25 cellular contexts compared by ENCODE assay signal in genomic region chr7:142871260-142872105, GRCh38. TPM values are rescaled to one million over a fixed set of nuclear protein-coding genes. Genes with fewer than 3 reads are reported as not detected.
A peak's percentile ranks its signal among the peaks of the same experiment; 100 is the strongest.
DNase-seq lines count a peak whose midpoint lies in the region; ATAC-seq and TF ChIP-seq lines count a peak whose summit lies in the region.
"Had no signal": no experiment of that assay in that cellular context is flagged by ENCODE, and none has a peak within 500 bp of the region (broad histone marks: within the 10 kb centered on the region; RNA-seq: fewer than 3 reads in every experiment).

No MANE protein-coding gene starts in this region.

- DNase-seq in RWPE1 (ENCODE audit: low spot score) (no peak), mesenteric fat pad (ENCODE audit: low spot score) (peak; percentile 65), SW480 (ENCODE audit: low spot score) (no peak), NCI-H1092 (lab: John Stamatoyannopoulos, UW) (no peak)
- DNase-seq in CD8-positive, alpha-beta memory T cell: no peak
- DNase-seq: CD4-positive, alpha-beta T cell; DMS153; GOT3; KBM-7; MM.1S; NCI-H1048; NCI-H1436; NCI-H1930; NCI-H226; NCI-H510A treated with DMSO at 0.1 percent for 48 hours; NCI-H748 treated with DMSO at 0.1 percent for 48 hours had no signal

- CTCF ChIA-PET in RWPE1 (lab: Yijun Ruan, JAX): no interaction called here
- CTCF ChIA-PET in CD8-positive, alpha-beta memory T cell (lab: Charles Lee): no interaction called here

- no peak for ATAC-seq in GM18511 (IDR thresholded peaks at IDR 0.05; ENCODE audit: unreplicated experiment)
- ATAC-seq: HCT116 had no signal

- no peaks in the 10 kb centered on the region for H3K9me3 ChIP-seq in CD8-positive, alpha-beta memory T cell (ENCODE audit: low read length)

- no peaks in the 10 kb centered on the region for H3K4me1 Mint-ChIP-seq in CD8-positive, alpha-beta memory T cell

- no peaks in the 10 kb centered on the region for H3K27me3 ChIP-seq in CD8-positive, alpha-beta memory T cell (ENCODE audit: insufficient read depth, low read length, poor library complexity, severe bottlenecking)

- TF ChIP-seq CTCF in RWPE1 (conservative IDR thresholded peaks at IDR 0.05; ENCODE audit: low read depth): no peak

- H3K4me1 ChIP-seq in CD8-positive, alpha-beta memory T cell (ENCODE audit: insufficient read depth, low read length): no peaks in the 10 kb centered on the region

- H3K9me3 Mint-ChIP-seq in CD8-positive, alpha-beta memory T cell: no peaks in the 10 kb centered on the region
- H3K9me3 Mint-ChIP-seq: CD4-positive, alpha-beta T cell had no signal

- peak overlapping the region in 2 of 8 donors; percentile 6 to 47 for H3K27ac Mint-ChIP-seq in CD8-positive, alpha-beta memory T cell
- H3K27ac Mint-ChIP-seq: CD4-positive, alpha-beta T cell had no signal

- H3K27ac ChIP-seq in RWPE1 (peak overlapping the region; percentile 2; the same call in 1 of the 2 replicates), angular gyrus (ENCODE audit: low read depth, low read length) (peak overlapping the region; percentile 52), temporal lobe (ENCODE audit: low read depth, low read length) (peak overlapping the region; percentile 12)
- H3K27ac ChIP-seq in CD8-positive, alpha-beta memory T cell (ENCODE audit: low read depth, low read length): no peak overlapping the region
- H3K27ac ChIP-seq: PC-9 had no signal

- no peaks in the 10 kb centered on the region for H3K36me3 ChIP-seq in CD8-positive, alpha-beta memory T cell (ENCODE audit: insufficient read depth, low read length)

- H3K4me3 ChIP-seq in CD8-positive, alpha-beta memory T cell (ENCODE audit: low read length): no peak overlapping the region
- H3K4me3 ChIP-seq: PC-9 had no signal

- H3K4me3 Mint-ChIP-seq in CD8-positive, alpha-beta memory T cell: no peak overlapping the region
- H3K4me3 Mint-ChIP-seq: CD4-positive, alpha-beta T cell had no signal

- POLR2A ChIA-PET in RWPE1 (lab: Yijun Ruan, JAX; ENCODE audit: low non-redundant PET): no interaction called here
- POLR2A ChIA-PET in CD8-positive, alpha-beta memory T cell (lab: Charles Lee): no interaction called here

- H3K27me3 Mint-ChIP-seq in CD8-positive, alpha-beta memory T cell: peaks cover 0 to 6% of the 10 kb centered on the region in 2 donors
- H3K27me3 Mint-ChIP-seq: CD4-positive, alpha-beta T cell had no signal

- H3K36me3 Mint-ChIP-seq in CD8-positive, alpha-beta memory T cell: peaks cover 0 to 16% (median 6%) of the 10 kb centered on the region in 3 donors

RNA-seq across cellular contexts. Expression of gene TRPV6, which starts 14.1 kb away (rescaled TPM):
- total RNA-seq in mesenteric fat pad (not detected), temporal lobe (under 0.01 TPM)
- not detected for total RNA-seq in CD8-positive, alpha-beta memory T cell
- not detected for polyA plus RNA-seq in CD8-positive, alpha-beta memory T cell
- total RNA-seq: A673; CD4-positive, alpha-beta T cell; Daoy; HT1080 had no signal
- polyA plus RNA-seq: BJ had no signal

RNA-seq across cellular contexts. Expression of gene EPHB6, which starts 16.6 kb away (rescaled TPM):
- 6.3 TPM for total RNA-seq in mesenteric fat pad
- total RNA-seq in temporal lobe: 48.7 TPM
- total RNA-seq in CD8-positive, alpha-beta memory T cell: 1 to 10 TPM; 6.0 to 8.1 TPM
- 13.7 TPM for polyA plus RNA-seq in CD8-positive, alpha-beta memory T cell
